Comparison of ENCODE assay signal across 8 cellular contexts in the genomic region with DNA sequence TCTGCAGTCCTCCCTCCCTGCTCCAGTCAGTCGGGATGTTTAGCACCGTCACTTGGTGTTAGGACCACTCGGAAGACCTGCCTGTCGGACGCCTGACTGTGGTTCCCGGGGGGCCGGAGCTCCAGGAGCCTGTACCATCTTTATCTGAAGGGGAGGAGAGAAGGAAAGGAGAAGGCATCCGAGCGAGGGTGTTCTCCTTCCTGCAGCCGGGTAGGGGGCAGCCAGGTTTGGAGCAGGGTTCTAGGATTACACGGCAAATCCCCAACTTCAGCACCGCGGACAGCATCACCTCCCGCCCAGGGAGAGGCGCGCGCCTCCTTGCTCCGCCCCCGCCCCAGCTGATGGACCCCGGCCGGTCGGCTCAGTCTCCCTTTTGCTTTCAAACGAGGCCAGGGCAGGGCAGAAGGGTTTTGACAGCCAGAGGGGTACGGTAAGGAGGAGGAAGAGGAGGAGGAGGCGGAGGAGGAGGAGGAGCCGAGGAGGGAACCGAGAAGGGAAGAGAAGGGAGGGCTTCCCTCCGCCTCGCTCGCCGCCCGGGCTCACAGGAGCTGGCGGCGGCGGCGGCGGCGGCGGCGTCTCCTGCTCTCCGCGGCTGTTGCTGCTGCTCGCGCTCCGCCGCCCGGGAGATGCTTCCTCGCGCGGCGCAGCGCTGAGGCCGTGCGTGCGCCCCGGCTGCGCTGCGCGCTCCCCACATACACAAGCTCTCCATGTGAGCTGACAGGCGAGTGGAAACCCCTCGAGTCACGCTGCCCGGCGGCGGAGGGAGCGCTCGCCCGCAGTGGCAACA. TPM values are rescaled to one million over a fixed set of nuclear protein-coding genes. Genes with fewer than 3 reads are reported as not detected.
DNase-seq lines count a peak whose midpoint lies in the region; ATAC-seq and TF ChIP-seq lines count a peak whose summit lies in the region.

No MANE protein-coding gene starts in this region.

- peak overlapping the region; percentile 23 to 52 (median 28) for H3K4me3 ChIP-seq in tibial nerve

- WGBS in tibial nerve, 2 donors: 1 to 3% methylated on average over 48 to 58 of the region's 68 CpGs

- H3K27ac ChIP-seq in tibial nerve: no peak overlapping the region

- H3K4me3 Mint-ChIP-seq in activated CD4-positive, alpha-beta T cell treated with anti-CD3 and anti-CD28 coated beads, Interleukin-2, amount 10 ng/mL, durations not matched to agents 7 days and 5 days: peak overlapping the region; percentile 51
- peak overlapping the region; percentile 15 to 87 (median 72) for H3K4me3 Mint-ChIP-seq in naive B cell

- POLR2A ChIA-PET in activated CD4-positive, alpha-beta T cell treated with anti-CD3 and anti-CD28 coated beads, Interleukin-2, amount 10 ng/mL, durations not matched to agents 7 days and 5 days (lab: Charles Lee): no interaction called here

- no peak for TF ChIP-seq EP300 in tibial nerve (IDR thresholded peaks at IDR 0.05)

- DNase-seq in activated CD4-positive, alpha-beta T cell treated with anti-CD3 and anti-CD28 coated beads, Interleukin-2, amount 10 ng/mL, durations not matched to agents 7 days and 5 days: peak; percentile 38
- DNase-seq in activated CD4-positive, alpha-beta T cell treated with anti-CD3 and anti-CD28 coated beads, Interleukin-2, amount 50 U/mL, for 4 hours: no peak
- DNase-seq in NCI-H1436 treated with DMSO at 0.1 percent for 48 hours (lab: John Stamatoyannopoulos, UW): peak; percentile 33
- peak; percentile 15 for DNase-seq in activated T-cell treated with anti-CD3 and anti-CD28 coated beads, Interleukin-2, amount 50 U/mL, for 1 hour
- peak; percentile 10 for DNase-seq in fibroblast of the conjunctiva (ENCODE audit: low read depth)
- no peak for DNase-seq in naive B cell
- DNase-seq in tibial nerve (ENCODE audit: low spot score in 2 of 2): no peak

- peak in 1 of 2 donors; percentile 23 for ATAC-seq in naive B cell (ENCODE audit: low read depth in 2 of 2)
- no peak for ATAC-seq in GM21367 (IDR thresholded peaks at IDR 0.05; ENCODE audit: unreplicated experiment)

- H3K9me3 ChIP-seq in tibial nerve: no peaks in the 10 kb centered on the region

- no peak for TF ChIP-seq POLR2A in tibial nerve (IDR thresholded peaks at IDR 0.05)

- peaks cover 0 to 18% (median 5%) of the 10 kb centered on the region in 4 donors for H3K4me1 ChIP-seq in tibial nerve

- no peaks in the 10 kb centered on the region for H3K36me3 Mint-ChIP-seq in activated CD4-positive, alpha-beta T cell treated with anti-CD3 and anti-CD28 coated beads, Interleukin-2, amount 10 ng/mL, durations not matched to agents 7 days and 5 days (ENCODE audit: low read depth)
- H3K36me3 Mint-ChIP-seq in naive B cell: no peaks in the 10 kb centered on the region

- H3K27me3 Mint-ChIP-seq in activated CD4-positive, alpha-beta T cell treated with anti-CD3 and anti-CD28 coated beads, Interleukin-2, amount 10 ng/mL, durations not matched to agents 7 days and 5 days: peaks cover 30% of the 10 kb centered on the region
- H3K27me3 Mint-ChIP-seq in naive B cell: peaks cover 34 to 40% (median 36%) of the 10 kb centered on the region in 3 donors

- H3K27ac Mint-ChIP-seq in activated CD4-positive, alpha-beta T cell treated with anti-CD3 and anti-CD28 coated beads, Interleukin-2, amount 10 ng/mL, durations not matched to agents 7 days and 5 days: no peak overlapping the region
- no peak overlapping the region for H3K27ac Mint-ChIP-seq in naive B cell

- TF ChIP-seq CTCF in tibial nerve (IDR thresholded peaks at IDR 0.05): no peak

- CTCF ChIA-PET in activated CD4-positive, alpha-beta T cell treated with anti-CD3 and anti-CD28 coated beads, Interleukin-2, amount 10 ng/mL, durations not matched to agents 7 days and 5 days (lab: Charles Lee): no interaction called here

- peaks cover 0 to 25% of the 10 kb centered on the region in 2 donors for H3K27me3 ChIP-seq in tibial nerve

- no peaks in the 10 kb centered on the region for H3K9me3 Mint-ChIP-seq in activated CD4-positive, alpha-beta T cell treated with anti-CD3 and anti-CD28 coated beads, Interleukin-2, amount 10 ng/mL, durations not matched to agents 7 days and 5 days
- peaks cover 0 to 6% (median 0%) of the 10 kb centered on the region in 7 donors for H3K9me3 Mint-ChIP-seq in naive B cell

- H3K4me1 Mint-ChIP-seq in activated CD4-positive, alpha-beta T cell treated with anti-CD3 and anti-CD28 coated beads, Interleukin-2, amount 10 ng/mL, durations not matched to agents 7 days and 5 days: peaks cover 9% of the 10 kb centered on the region
- H3K4me1 Mint-ChIP-seq in naive B cell: peaks cover 6 to 14% (median 10%) of the 10 kb centered on the region in 3 donors

- no peaks in the 10 kb centered on the region for H3K36me3 ChIP-seq in tibial nerve

RNA-seq across cellular contexts. Expression of gene CNTNAP2, which starts 0.7 kb away (rescaled TPM):
- not detected for total RNA-seq in activated CD4-positive, alpha-beta T cell treated with anti-CD3 and anti-CD28 coated beads, Interleukin-2, amount 10 ng/mL, durations not matched to agents 7 days and 5 days
- 100 to 1,000 TPM in 3 of 6 donors, 10 to 100 TPM in 3; 38.2 to 132 (median 77.9) TPM for polyA plus RNA-seq in naive B cell (ENCODE audit: low read depth in 6 of 6)
- under 1 TPM in 1 of 4 donors, not detected in 3; 0.42 TPM for total RNA-seq in tibial nerve

Comparison
In these comparisons a context has a peak if more than half of its experiments do, and no peak if none do; other contexts are left out.
1. DNase-seq: peak in activated CD4-positive, alpha-beta T cell treated with anti-CD3 and anti-CD28 coated beads, Interleukin-2, amount 10 ng/mL, durations not matched to agents 7 days and 5 days (single experiment), NCI-H1436 treated with DMSO at 0.1 percent for 48 hours (single experiment), activated T-cell treated with anti-CD3 and anti-CD28 coated beads, Interleukin-2, amount 50 U/mL, for 1 hour (single experiment) and fibroblast of the conjunctiva (single experiment); none in activated CD4-positive, alpha-beta T cell treated with anti-CD3 and anti-CD28 coated beads, Interleukin-2, amount 50 U/mL, for 4 hours (0 of 2), naive B cell (single experiment) and tibial nerve (0 of 2).